24 cellular contexts compared by ENCODE assay signal in the genomic region with DNA sequence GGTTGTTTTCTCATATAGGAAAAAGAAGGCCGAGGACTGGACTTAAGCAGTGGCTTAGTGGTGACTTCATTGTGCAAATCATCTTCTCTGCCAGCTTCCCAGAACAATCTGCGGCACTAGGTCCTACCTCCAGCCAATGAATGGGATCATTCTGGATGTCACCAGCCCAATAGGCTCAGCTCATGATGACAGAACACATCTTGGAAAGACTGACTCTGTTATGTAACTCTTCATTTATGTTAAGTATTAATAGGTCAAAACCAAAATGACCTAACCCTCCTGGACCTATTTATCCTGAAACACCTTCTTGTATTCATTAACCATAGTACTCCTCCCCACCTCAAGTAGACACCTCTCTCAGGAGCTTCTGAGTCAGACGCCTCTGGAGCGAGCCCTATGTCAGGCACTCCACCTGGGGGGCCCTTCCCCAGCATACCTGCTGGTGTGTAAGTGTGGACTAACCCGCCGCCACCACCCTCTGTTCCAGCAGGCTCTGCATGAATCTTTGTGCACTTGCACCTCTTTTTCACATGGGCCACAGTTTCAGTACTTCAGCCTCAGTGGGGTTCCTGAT. TPM values are rescaled to one million over a fixed set of nuclear protein-coding genes. Genes with fewer than 3 reads are reported as not detected.
DNase-seq lines count a peak whose midpoint lies in the region; ATAC-seq, FAIRE-seq and TF ChIP-seq lines count a peak whose summit lies in the region.
"Had no signal": no experiment of that assay in that cellular context is flagged by ENCODE, and none has a peak within 500 bp of the region (broad histone marks: within the 10 kb centered on the region; RNA-seq: fewer than 3 reads in every experiment).

No MANE protein-coding gene starts in this region.

- H3K36me3 ChIP-seq in right atrium auricular region = peaks cover 70% of the 10 kb centered on the region
- H3K36me3 ChIP-seq in hepatocyte (replicated peaks; ENCODE audit: insufficient read depth, low read depth) = no peaks in the 10 kb centered on the region
- peaks cover 19 to 33% of the 10 kb centered on the region in 2 donors for H3K36me3 ChIP-seq in small intestine (ENCODE audit: control insufficient read depth in 2 of 2, insufficient read depth in 2 of 2, low read length in 2 of 2)
- H3K36me3 ChIP-seq in HAP-1 (replicated peaks) = peaks cover 36% of the 10 kb centered on the region
- peaks cover 34 to 63% of the 10 kb centered on the region in 2 donors for H3K36me3 ChIP-seq in thyroid gland
- H3K36me3 ChIP-seq: uterus had no signal

- no peak overlapping the region for H2AFZ ChIP-seq in hepatocyte

- H3K9me2 ChIP-seq in hepatocyte (replicated peaks; ENCODE audit: insufficient read depth) = no peaks in the 10 kb centered on the region

- ATAC-seq in left ventricle myocardium superior = no peak
- ATAC-seq: foreskin keratinocyte, GM12878, PC-3 had no signal

- FAIRE-seq in small intestine (lab: Jason Lieb, UNC) = no peak
- FAIRE-seq: GM12878, islet of Langerhans had no signal

- H3K9me3 ChIP-seq in right atrium auricular region = no peaks in the 10 kb centered on the region
- no peaks in the 10 kb centered on the region for H3K9me3 ChIP-seq in hepatocyte (ENCODE audit: low read depth)
- H3K9me3 ChIP-seq in small intestine (ENCODE audit: control insufficient read depth, low read depth) = no peaks in the 10 kb centered on the region
- H3K9me3 ChIP-seq in HAP-1 = peaks cover 3% of the 10 kb centered on the region; the same call in 1 of the 2 replicates
- H3K9me3 ChIP-seq in thyroid gland = no peaks in the 10 kb centered on the region
- H3K9me3 ChIP-seq: adrenal gland, stomach, uterus had no signal

- H4K20me1 ChIP-seq in hepatocyte (ENCODE audit: insufficient read depth, poor library complexity, severe bottlenecking) = no peaks in the 10 kb centered on the region

- H3K4me2 ChIP-seq in hepatocyte = no peak overlapping the region

- intact Hi-C loops in left ventricle myocardium superior (cut with micrococcal nuclease) = no loop called here
- intact Hi-C loops in thyroid gland (cut with DNase I) = no loop called here

- H3K4me3 ChIP-seq in right atrium auricular region (no peak overlapping the region), hepatocyte (no peak overlapping the region), small intestine (ENCODE audit: low read depth in 1 of 2, low read length in 2 of 2) (no peak overlapping the region), HAP-1 (no peak overlapping the region), thyroid gland (replicated peaks in 1 of 3) (no peak overlapping the region)
- H3K4me3 ChIP-seq: adrenal gland, GM12878, stomach, uterus had no signal

- in situ Hi-C loops in HAP-1 (cut with MboI; ENCODE audit: low sequenced_read_pairs) = no loop called here

- no peak overlapping the region for H3K27ac ChIP-seq in right atrium auricular region
- peak overlapping the region; percentile 79 for H3K27ac ChIP-seq in hepatocyte
- H3K27ac ChIP-seq in small intestine (ENCODE audit: low read depth in 1 of 2, low read length in 1 of 2) = no peak overlapping the region
- H3K27ac ChIP-seq in thyroid gland = no peak overlapping the region
- H3K27ac ChIP-seq: adrenal gland, foreskin keratinocyte, HL-60, uterus had no signal

- H3K27me3 ChIP-seq in right atrium auricular region (no peaks in the 10 kb centered on the region), hepatocyte (no peaks in the 10 kb centered on the region), small intestine (ENCODE audit: control insufficient read depth in 2 of 2, insufficient read depth in 2 of 2, low read length in 2 of 2) (no peaks in the 10 kb centered on the region), HAP-1 (ENCODE audit: low read depth) (no peaks in the 10 kb centered on the region), thyroid gland (no peaks in the 10 kb centered on the region)
- H3K27me3 ChIP-seq: adrenal gland, foreskin keratinocyte, stomach, uterus had no signal

- no peak for TF ChIP-seq POLR2A in thyroid gland (IDR thresholded peaks at IDR 0.05)

- DNase-seq in right atrium auricular region (ENCODE audit: low spot score) (peak; percentile 51), left ventricle myocardium superior (no peak), hepatocyte (ENCODE audit: low spot score) (peak; percentile 61), mucosa of gallbladder (ENCODE audit: low spot score) (peak; percentile 85), small intestine (no peak), HAP-1 (ENCODE audit: low spot score in 2 of 2) (no peak), dermis blood vessel endothelial cell (no peak), thyroid gland (no peak)
- DNase-seq: activated CD4-positive, alpha-beta T cell treated with anti-CD3 and anti-CD28 coated beads, Interleukin-2, amount 10 ng/mL, durations not matched to agents 7 days and 5 days; activated gamma-delta T cell; DMS153; foreskin keratinocyte; hypothalamus; MM.1S; NCI-H146; NCI-H82; PC-3; stimulated activated CD4-positive, alpha-beta T cell treated with anti-CD3 and anti-CD28 coated beads, Interleukin-4, amount 100 ng/mL, for 24 hours; stomach; uterus had no signal

- 82% methylated on average over 6 of the region's 6 CpGs for WGBS in hepatocyte (ENCODE audit: low lambda C conversion rate, missing lambda C conversion rate)
- WGBS in small intestine, 3 donors = 91 to 99% (median 97%) methylated on average over 6 of the region's 6 CpGs
- 95 to 96% methylated on average over 6 of the region's 6 CpGs for WGBS in thyroid gland, 2 donors

- H3K4me1 ChIP-seq in right atrium auricular region = no peaks in the 10 kb centered on the region
- no peaks in the 10 kb centered on the region for H3K4me1 ChIP-seq in hepatocyte (ENCODE audit: insufficient read depth)
- H3K4me1 ChIP-seq in small intestine (ENCODE audit: control insufficient read depth in 2 of 2, insufficient read depth in 1 of 2, low read depth in 1 of 2, low read length in 1 of 2) = no peaks in the 10 kb centered on the region
- no peaks in the 10 kb centered on the region for H3K4me1 ChIP-seq in HAP-1
- H3K4me1 ChIP-seq in thyroid gland = no peaks in the 10 kb centered on the region
- H3K4me1 ChIP-seq: adrenal gland, uterus had no signal

- TF ChIP-seq CTCF in right atrium auricular region (IDR thresholded peaks at IDR 0.05) (no peak), hepatocyte (IDR thresholded peaks at IDR 0.05; ENCODE audit: poor library complexity) (no peak), thyroid gland (IDR thresholded peaks at IDR 0.05) (no peak)

- peaks cover 11% of the 10 kb centered on the region for H3K79me2 ChIP-seq in hepatocyte

RNA-seq across cellular contexts. Expression of gene ARL2BP, which starts 7.2 kb away (rescaled TPM):
- total RNA-seq in right atrium auricular region (10 to 100 TPM; 56.4 to 80.4 TPM), left ventricle myocardium superior (60.3 TPM), hepatocyte (92.6 and 105 TPM in 2 replicates), mucosa of gallbladder (46.4 TPM), dermis blood vessel endothelial cell (85.3 and 106 TPM in 2 replicates), thyroid gland (10 to 100 TPM; 51.2 to 68.9 (median 60.0) TPM)
- polyA plus RNA-seq in hepatocyte (102 and 104 TPM in 2 replicates), small intestine (10 to 100 TPM; 18.8 to 30.3 (median 24.9) TPM)

RNA-seq across cellular contexts. Expression of gene PLLP, which starts 32.2 kb away (rescaled TPM):
- total RNA-seq in right atrium auricular region (10 to 100 TPM; 14.4 to 22.4 TPM), left ventricle myocardium superior (3.1 TPM), hepatocyte (42.3 and 49.5 TPM in 2 replicates), mucosa of gallbladder (206 TPM), dermis blood vessel endothelial cell (13.8 and 16.9 TPM in 2 replicates), thyroid gland (10 to 100 TPM; 13.6 to 38.5 (median 30.1) TPM)
- polyA plus RNA-seq in hepatocyte (31.0 and 38.7 TPM in 2 replicates), small intestine (100 to 1,000 TPM in 2 of 3 donors, 10 to 100 TPM in 1; 56.9 to 162 (median 135) TPM)

Comparison
In these comparisons a context has a peak if more than half of its experiments do, and no peak if none do; other contexts are left out.
1. DNase-seq: peak in right atrium auricular region (single experiment), hepatocyte (single experiment) and mucosa of gallbladder (single experiment); none in left ventricle myocardium superior (single experiment), small intestine (single experiment), HAP-1 (0 of 2), dermis blood vessel endothelial cell (single experiment) and thyroid gland (0 of 2).